1 cellular context compared by ENCODE assay signal in the genomic region with DNA sequence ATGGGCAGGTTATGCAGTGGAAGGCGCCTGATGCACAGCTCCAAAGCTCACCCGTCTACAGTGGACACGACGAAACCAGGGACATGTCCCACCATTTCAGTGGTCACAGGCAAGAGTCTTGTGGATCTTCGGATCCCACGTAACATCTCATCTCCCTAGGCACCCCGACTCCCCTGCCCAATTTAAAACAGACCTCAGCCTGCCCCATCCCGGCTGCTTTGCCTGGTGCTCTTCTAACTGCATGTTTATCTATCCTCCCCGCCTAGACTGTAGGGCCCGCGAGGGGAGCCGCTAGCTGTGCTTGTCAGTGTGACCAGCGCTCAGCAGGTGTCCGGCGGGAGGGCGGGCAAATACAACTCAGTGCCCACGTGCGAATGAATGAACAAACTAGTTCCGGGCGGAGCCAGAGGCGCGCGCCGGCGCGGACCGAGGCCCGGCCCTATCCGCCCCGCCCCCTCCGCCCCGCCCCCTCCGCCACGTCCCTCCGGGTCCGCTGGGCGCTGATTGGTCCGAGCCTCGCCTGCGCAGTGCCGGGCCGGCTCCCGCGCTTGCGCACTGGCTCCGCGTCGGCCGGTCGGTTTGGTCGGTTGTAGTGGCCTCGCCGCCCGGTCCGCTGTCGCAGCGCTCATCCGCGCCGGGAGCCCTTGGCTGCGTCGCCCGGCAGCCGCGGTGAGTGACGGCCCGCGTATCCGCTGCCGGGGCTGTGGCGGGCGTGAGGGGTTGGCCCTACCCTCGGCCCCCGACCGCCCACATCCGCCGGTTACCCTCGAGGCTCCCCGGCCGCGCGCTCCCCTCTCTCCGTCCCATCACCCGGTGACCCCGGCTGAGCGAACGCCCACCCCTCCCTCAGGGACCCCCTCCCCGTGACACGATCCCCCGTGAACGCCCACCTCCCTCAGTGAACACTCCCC.
A peak's percentile ranks its signal among the peaks of the same experiment; 100 is the strongest.
TF ChIP-seq lines count a peak whose summit lies in the region.

No MANE protein-coding gene starts in this region.

TF ChIP-seq in K562, 482 proteins besides CTCF, POLR2A, EP300 and RAD21 (continued from another document and continues in another):
- TF ChIP-seq, protein P1, sequence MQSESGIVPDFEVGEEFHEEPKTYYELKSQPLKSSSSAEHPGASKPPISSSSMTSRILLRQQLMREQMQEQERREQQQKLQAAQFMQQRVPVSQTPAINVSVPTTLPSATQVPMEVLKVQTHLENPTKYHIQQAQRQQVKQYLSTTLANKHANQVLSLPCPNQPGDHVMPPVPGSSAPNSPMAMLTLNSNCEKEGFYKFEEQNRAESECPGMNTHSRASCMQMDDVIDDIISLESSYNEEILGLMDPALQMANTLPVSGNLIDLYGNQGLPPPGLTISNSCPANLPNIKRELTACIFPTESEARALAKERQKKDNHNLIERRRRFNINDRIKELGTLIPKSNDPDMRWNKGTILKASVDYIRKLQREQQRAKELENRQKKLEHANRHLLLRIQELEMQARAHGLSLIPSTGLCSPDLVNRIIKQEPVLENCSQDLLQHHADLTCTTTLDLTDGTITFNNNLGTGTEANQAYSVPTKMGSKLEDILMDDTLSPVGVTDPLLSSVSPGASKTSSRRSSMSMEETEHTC (IDR thresholded peaks at IDR 0.05) = 0 out of 2 replicates have a peak, but pooled peaks have one; percentile 8
- TF ChIP-seq U2AF1 (optimal IDR thresholded peaks at IDR 0.05; ENCODE audit: low read depth, low read length) (peak; percentile 35), NRF1 (conservative IDR thresholded peaks at IDR 0.05 in 1 of 2, IDR thresholded peaks at IDR 0.05 in 1 of 2) (peak; percentile 93), POU5F1 (IDR thresholded peaks at IDR 0.05; ENCODE audit: borderline replicate concordance, low read depth, low read length, partially characterized antibody) (no peak), CREM (IDR thresholded peaks at IDR 0.05; ENCODE audit: low read depth) (peak; percentile 34; the same call in 1 of the 2 replicates), FOSL1 (tag; conservative IDR thresholded peaks at IDR 0.05) (no peak), ARHGAP35 (IDR thresholded peaks at IDR 0.05; ENCODE audit: partially characterized antibody) (no peak), MCM5 (IDR thresholded peaks at IDR 0.05; ENCODE audit: low read depth) (no peak), PHB (CRISPR knock-in tag; IDR thresholded peaks at IDR 0.05) (no peak), ZFP1 (CRISPR knock-in tag; IDR thresholded peaks at IDR 0.05) (no peak), HDAC3 (IDR thresholded peaks at IDR 0.05; ENCODE audit: borderline replicate concordance, partially characterized antibody) (no peak), ZNF57 (CRISPR knock-in tag; IDR thresholded peaks at IDR 0.05) (no peak), ZNF316 (IDR thresholded peaks at IDR 0.05) (peak; percentile 65), FIP1L1 (IDR thresholded peaks at IDR 0.05; ENCODE audit: low read depth, low read length, poor library complexity, severe bottlenecking) (peak; percentile 52), TFAP4 (CRISPR knock-in tag; IDR thresholded peaks at IDR 0.05; ENCODE audit: borderline replicate concordance) (peak; percentile 84), DNMT1 (IDR thresholded peaks at IDR 0.05) (no peak), ZNF668 (CRISPR knock-in tag; IDR thresholded peaks at IDR 0.05) (no peak), ZNF232 (CRISPR knock-in tag; IDR thresholded peaks at IDR 0.05) (0 out of 2 replicates have a peak, but pooled peaks have one; percentile 51), BDP1 (IDR thresholded peaks at IDR 0.05; ENCODE audit: insufficient read depth, insufficient read length) (no peak), RB1 (IDR thresholded peaks at IDR 0.05; ENCODE audit: low read depth) (peak; percentile 62), ZNF395 (CRISPR knock-in tag; IDR thresholded peaks at IDR 0.05) (peak; percentile 62), TRIM24 (IDR thresholded peaks at IDR 0.05) (0 out of 4 replicates have a peak, but pooled peaks of 1 of the 2 experiments have one; percentile 19), MTA3 (IDR thresholded peaks at IDR 0.05; ENCODE audit: borderline replicate concordance) (peak; percentile 24; the same call in 1 of the 2 replicates), MNT (conservative IDR thresholded peaks at IDR 0.05) (peak; percentile 89 to 97), TAF1 (IDR thresholded peaks at IDR 0.05; ENCODE audit: control insufficient read depth, extremely low read depth, insufficient read depth, low read length, severe bottlenecking) (peak; percentile 88), POLR2AphosphoS5 (IDR thresholded peaks at IDR 0.05; ENCODE audit: control insufficient read depth, insufficient read depth, low read depth, low read length) (peak; percentile 87), HCFC1 (IDR thresholded peaks at IDR 0.05; ENCODE audit: low read depth, low read length) (0 out of 2 replicates have a peak, but pooled peaks have one; percentile 29), CCNT2 (IDR thresholded peaks at IDR 0.05; ENCODE audit: borderline replicate concordance, extremely low read depth, insufficient read length, low read depth, low read length) (peak; percentile 64), KDM1A (IDR thresholded peaks at IDR 0.05) (0 out of 4 replicates have a peak, but pooled peaks of 1 of the 2 experiments have one; percentile 7), PKNOX1 (IDR thresholded peaks at IDR 0.05) (peak; percentile 89)
- TF ChIP-seq, protein P2, sequence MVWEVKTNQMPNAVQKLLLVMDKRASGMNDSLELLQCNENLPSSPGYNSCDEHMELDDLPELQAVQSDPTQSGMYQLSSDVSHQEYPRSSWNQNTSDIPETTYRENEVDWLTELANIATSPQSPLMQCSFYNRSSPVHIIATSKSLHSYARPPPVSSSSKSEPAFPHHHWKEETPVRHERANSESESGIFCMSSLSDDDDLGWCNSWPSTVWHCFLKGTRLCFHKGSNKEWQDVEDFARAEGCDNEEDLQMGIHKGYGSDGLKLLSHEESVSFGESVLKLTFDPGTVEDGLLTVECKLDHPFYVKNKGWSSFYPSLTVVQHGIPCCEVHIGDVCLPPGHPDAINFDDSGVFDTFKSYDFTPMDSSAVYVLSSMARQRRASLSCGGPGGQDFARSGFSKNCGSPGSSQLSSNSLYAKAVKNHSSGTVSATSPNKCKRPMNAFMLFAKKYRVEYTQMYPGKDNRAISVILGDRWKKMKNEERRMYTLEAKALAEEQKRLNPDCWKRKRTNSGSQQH (CRISPR knock-in tag; IDR thresholded peaks at IDR 0.05) = peak; percentile 79
- TF ChIP-seq, protein P3, sequence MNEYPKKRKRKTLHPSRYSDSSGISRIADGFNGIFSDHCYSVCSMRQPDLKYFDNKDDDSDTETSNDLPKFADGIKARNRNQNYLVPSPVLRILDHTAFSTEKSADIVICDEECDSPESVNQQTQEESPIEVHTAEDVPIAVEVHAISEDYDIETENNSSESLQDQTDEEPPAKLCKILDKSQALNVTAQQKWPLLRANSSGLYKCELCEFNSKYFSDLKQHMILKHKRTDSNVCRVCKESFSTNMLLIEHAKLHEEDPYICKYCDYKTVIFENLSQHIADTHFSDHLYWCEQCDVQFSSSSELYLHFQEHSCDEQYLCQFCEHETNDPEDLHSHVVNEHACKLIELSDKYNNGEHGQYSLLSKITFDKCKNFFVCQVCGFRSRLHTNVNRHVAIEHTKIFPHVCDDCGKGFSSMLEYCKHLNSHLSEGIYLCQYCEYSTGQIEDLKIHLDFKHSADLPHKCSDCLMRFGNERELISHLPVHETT (CRISPR knock-in tag; conservative IDR thresholded peaks at IDR 0.05 in 1 of 2, IDR thresholded peaks at IDR 0.05 in 1 of 2) = peak in 1 of 2 experiments; percentile 81; a peak in 2 of 4 replicates
- TF ChIP-seq, protein P4, sequence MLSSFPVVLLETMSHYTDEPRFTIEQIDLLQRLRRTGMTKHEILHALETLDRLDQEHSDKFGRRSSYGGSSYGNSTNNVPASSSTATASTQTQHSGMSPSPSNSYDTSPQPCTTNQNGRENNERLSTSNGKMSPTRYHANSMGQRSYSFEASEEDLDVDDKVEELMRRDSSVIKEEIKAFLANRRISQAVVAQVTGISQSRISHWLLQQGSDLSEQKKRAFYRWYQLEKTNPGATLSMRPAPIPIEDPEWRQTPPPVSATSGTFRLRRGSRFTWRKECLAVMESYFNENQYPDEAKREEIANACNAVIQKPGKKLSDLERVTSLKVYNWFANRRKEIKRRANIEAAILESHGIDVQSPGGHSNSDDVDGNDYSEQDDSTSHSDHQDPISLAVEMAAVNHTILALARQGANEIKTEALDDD (IDR thresholded peaks at IDR 0.05) = 0 out of 2 replicates have a peak, but pooled peaks have one; percentile 51
- TF ChIP-seq, protein P5, sequence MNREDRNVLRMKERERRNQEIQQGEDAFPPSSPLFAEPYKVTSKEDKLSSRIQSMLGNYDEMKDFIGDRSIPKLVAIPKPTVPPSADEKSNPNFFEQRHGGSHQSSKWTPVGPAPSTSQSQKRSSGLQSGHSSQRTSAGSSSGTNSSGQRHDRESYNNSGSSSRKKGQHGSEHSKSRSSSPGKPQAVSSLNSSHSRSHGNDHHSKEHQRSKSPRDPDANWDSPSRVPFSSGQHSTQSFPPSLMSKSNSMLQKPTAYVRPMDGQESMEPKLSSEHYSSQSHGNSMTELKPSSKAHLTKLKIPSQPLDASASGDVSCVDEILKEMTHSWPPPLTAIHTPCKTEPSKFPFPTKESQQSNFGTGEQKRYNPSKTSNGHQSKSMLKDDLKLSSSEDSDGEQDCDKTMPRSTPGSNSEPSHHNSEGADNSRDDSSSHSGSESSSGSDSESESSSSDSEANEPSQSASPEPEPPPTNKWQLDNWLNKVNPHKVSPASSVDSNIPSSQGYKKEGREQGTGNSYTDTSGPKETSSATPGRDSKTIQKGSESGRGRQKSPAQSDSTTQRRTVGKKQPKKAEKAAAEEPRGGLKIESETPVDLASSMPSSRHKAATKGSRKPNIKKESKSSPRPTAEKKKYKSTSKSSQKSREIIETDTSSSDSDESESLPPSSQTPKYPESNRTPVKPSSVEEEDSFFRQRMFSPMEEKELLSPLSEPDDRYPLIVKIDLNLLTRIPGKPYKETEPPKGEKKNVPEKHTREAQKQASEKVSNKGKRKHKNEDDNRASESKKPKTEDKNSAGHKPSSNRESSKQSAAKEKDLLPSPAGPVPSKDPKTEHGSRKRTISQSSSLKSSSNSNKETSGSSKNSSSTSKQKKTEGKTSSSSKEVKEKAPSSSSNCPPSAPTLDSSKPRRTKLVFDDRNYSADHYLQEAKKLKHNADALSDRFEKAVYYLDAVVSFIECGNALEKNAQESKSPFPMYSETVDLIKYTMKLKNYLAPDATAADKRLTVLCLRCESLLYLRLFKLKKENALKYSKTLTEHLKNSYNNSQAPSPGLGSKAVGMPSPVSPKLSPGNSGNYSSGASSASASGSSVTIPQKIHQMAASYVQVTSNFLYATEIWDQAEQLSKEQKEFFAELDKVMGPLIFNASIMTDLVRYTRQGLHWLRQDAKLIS (CRISPR knock-in tag; IDR thresholded peaks at IDR 0.05) = peak; percentile 71; the same call in 1 of the 2 replicates
- TF ChIP-seq, protein P6, sequence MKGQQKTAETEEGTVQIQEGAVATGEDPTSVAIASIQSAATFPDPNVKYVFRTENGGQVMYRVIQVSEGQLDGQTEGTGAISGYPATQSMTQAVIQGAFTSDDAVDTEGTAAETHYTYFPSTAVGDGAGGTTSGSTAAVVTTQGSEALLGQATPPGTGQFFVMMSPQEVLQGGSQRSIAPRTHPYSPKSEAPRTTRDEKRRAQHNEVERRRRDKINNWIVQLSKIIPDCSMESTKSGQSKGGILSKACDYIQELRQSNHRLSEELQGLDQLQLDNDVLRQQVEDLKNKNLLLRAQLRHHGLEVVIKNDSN (CRISPR knock-in tag; IDR thresholded peaks at IDR 0.05) = peak; percentile 72
- TF ChIP-seq, protein P7, sequence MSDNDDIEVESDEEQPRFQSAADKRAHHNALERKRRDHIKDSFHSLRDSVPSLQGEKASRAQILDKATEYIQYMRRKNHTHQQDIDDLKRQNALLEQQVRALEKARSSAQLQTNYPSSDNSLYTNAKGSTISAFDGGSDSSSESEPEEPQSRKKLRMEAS (CRISPR knock-in tag; IDR thresholded peaks at IDR 0.05) = peak; percentile 96
- TF ChIP-seq, protein P8, sequence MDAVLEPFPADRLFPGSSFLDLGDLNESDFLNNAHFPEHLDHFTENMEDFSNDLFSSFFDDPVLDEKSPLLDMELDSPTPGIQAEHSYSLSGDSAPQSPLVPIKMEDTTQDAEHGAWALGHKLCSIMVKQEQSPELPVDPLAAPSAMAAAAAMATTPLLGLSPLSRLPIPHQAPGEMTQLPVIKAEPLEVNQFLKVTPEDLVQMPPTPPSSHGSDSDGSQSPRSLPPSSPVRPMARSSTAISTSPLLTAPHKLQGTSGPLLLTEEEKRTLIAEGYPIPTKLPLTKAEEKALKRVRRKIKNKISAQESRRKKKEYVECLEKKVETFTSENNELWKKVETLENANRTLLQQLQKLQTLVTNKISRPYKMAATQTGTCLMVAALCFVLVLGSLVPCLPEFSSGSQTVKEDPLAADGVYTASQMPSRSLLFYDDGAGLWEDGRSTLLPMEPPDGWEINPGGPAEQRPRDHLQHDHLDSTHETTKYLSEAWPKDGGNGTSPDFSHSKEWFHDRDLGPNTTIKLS (IDR thresholded peaks at IDR 0.05; ENCODE audit: borderline replicate concordance, low read depth) = peak; percentile 44; the same call in 1 of the 2 replicates
